Comparison of ENCODE assay signal across 9 cellular contexts in the genomic region with DNA sequence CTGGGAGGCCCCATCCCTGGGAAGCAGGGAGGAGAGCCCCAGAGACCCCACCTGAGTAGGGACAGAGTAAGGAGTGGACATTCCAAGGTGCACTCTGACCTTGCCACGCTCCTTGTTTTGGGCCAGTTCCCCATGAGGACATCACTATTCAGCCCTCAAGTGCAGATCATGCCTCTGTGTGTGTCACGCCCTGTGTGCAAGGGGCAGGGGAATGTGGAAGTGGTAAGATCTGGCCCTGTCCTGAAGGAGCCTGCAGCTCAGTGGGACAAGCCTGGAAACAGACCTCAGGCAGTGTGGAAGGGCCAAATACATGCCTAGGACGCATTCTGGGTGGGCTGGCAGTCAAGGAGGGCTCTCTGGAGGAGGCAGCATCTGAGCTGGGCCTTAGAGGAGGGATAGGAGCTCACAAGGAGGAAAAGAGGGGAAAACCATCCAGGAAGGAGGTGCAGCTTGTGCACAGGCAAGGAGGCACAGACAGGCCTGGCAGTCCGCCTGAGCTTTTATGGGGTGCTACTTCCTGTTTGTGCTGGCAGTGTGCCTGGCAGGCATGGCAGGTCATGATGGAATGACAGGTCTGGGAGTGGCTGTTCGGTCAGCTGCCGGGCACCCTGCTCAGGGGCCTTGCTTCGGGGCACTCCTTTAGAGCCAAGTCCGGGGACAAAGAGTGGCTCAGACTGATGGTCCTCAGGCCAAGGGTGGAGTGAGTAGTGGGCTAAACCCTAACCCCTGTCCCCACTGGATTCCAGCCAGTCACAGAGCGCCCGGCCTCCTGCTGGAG. TPM values are rescaled to one million over a fixed set of nuclear protein-coding genes. Genes with fewer than 3 reads are reported as not detected.
A peak's percentile ranks its signal among the peaks of the same experiment; 100 is the strongest.
DNase-seq lines count a peak whose midpoint lies in the region; ATAC-seq, FAIRE-seq and TF ChIP-seq lines count a peak whose summit lies in the region.
"Had no signal": no experiment of that assay in that cellular context is flagged by ENCODE, and none has a peak within 500 bp of the region (broad histone marks: within the 10 kb centered on the region; RNA-seq: fewer than 3 reads in every experiment).

No MANE protein-coding gene starts in this region.

- H3K27ac Mint-ChIP-seq in activated T-helper 17 cell treated with anti-CD3 and anti-CD28 coated beads, Interleukin-2, amount 50 U/mL, for 72 hours = peak overlapping the region; percentile 72
- peak overlapping the region in 3 of 9 donors; percentile 62 to 73 (median 63) for H3K27ac Mint-ChIP-seq in naive thymus-derived CD4-positive, alpha-beta T cell

- no peak for TF ChIP-seq EP300 in suprapubic skin (IDR thresholded peaks at IDR 0.05)

- no peak for TF ChIP-seq CTCF in suprapubic skin (IDR thresholded peaks at IDR 0.05)

- no peaks in the 10 kb centered on the region for H3K36me3 Mint-ChIP-seq in activated T-helper 17 cell treated with anti-CD3 and anti-CD28 coated beads, Interleukin-2, amount 50 U/mL, for 72 hours (ENCODE audit: low read depth)
- no peaks in the 10 kb centered on the region for H3K36me3 Mint-ChIP-seq in naive thymus-derived CD4-positive, alpha-beta T cell

- peaks cover 0 to 6% of the 10 kb centered on the region in 2 donors for H3K4me1 ChIP-seq in naive thymus-derived CD4-positive, alpha-beta T cell (ENCODE audit: control insufficient read depth in 2 of 2, insufficient read depth in 2 of 2, low read length in 2 of 2)
- H3K4me1 ChIP-seq in suprapubic skin = peaks cover 38% of the 10 kb centered on the region

- no peaks in the 10 kb centered on the region for H3K27me3 Mint-ChIP-seq in activated T-helper 17 cell treated with anti-CD3 and anti-CD28 coated beads, Interleukin-2, amount 50 U/mL, for 72 hours
- H3K27me3 Mint-ChIP-seq in naive thymus-derived CD4-positive, alpha-beta T cell = no peaks in the 10 kb centered on the region

- CTCF ChIA-PET in naive thymus-derived CD4-positive, alpha-beta T cell (lab: Charles Lee) = interaction anchor here (0.6 to 1.0 kb wide), 2 partner anchors 13 to 121 kb away, joined by 3 read pairs; no protein-coding TSS in a partner anchor

- H3K4me3 Mint-ChIP-seq in activated T-helper 17 cell treated with anti-CD3 and anti-CD28 coated beads, Interleukin-2, amount 50 U/mL, for 72 hours = no peak overlapping the region
- H3K4me3 Mint-ChIP-seq in naive thymus-derived CD4-positive, alpha-beta T cell = peak overlapping the region in 1 of 10 donors; percentile 13

- no peak overlapping the region for H3K4me3 ChIP-seq in naive thymus-derived CD4-positive, alpha-beta T cell (ENCODE audit: low read length)
- H3K4me3 ChIP-seq in suprapubic skin = no peak overlapping the region

- no peak for FAIRE-seq in GM12892 (lab: Jason Lieb, UNC)

- no peak for TF ChIP-seq POLR2A in suprapubic skin (IDR thresholded peaks at IDR 0.05)
- TF ChIP-seq POLR2A in GM12892 (IDR thresholded peaks at IDR 0.05; ENCODE audit: low read depth, low read length) = no peak

- WGBS in suprapubic skin = 52% methylated on average over 9 of the region's 10 CpGs

- H3K27me3 ChIP-seq in naive thymus-derived CD4-positive, alpha-beta T cell (ENCODE audit: control insufficient read depth in 2 of 2, insufficient read depth in 2 of 2, low read length in 2 of 2) = no peaks in the 10 kb centered on the region
- peaks cover 14% of the 10 kb centered on the region for H3K27me3 ChIP-seq in suprapubic skin

- no peak for ATAC-seq in activated T-helper 17 cell treated with anti-CD3 and anti-CD28 coated beads, Interleukin-2, amount 50 U/mL, for 72 hours (replicated peaks)
- peak; percentile 47 for ATAC-seq in naive thymus-derived CD4-positive, alpha-beta T cell
- ATAC-seq in HG02571 (IDR thresholded peaks at IDR 0.05; ENCODE audit: unreplicated experiment) = no peak

- POLR2A ChIA-PET in naive thymus-derived CD4-positive, alpha-beta T cell (lab: Charles Lee) = no interaction called here

- intact Hi-C loops in naive thymus-derived CD4-positive, alpha-beta T cell (cut with micrococcal nuclease) = no loop called here

- peak; percentile 84 for DNase-seq in Daoy (ENCODE audit: low read depth)
- peak; percentile 89 for DNase-seq in M059J (ENCODE audit: low read depth)
- DNase-seq in naive thymus-derived CD4-positive, alpha-beta T cell = no peak
- no peak for DNase-seq in suprapubic skin (ENCODE audit: low spot score in 2 of 2)
- DNase-seq in amygdala (lab: John Stamatoyannopoulos, UW) = no peak
- DNase-seq in GM12892 (ENCODE audit: insufficient read length) = no peak

- no peaks in the 10 kb centered on the region for H3K9me3 Mint-ChIP-seq in activated T-helper 17 cell treated with anti-CD3 and anti-CD28 coated beads, Interleukin-2, amount 50 U/mL, for 72 hours
- H3K9me3 Mint-ChIP-seq in naive thymus-derived CD4-positive, alpha-beta T cell = peaks cover 0 to 1% (median 0%) of the 10 kb centered on the region in 11 donors

- no peak overlapping the region for H3K27ac ChIP-seq in naive thymus-derived CD4-positive, alpha-beta T cell (ENCODE audit: low read depth, low read length)
- H3K27ac ChIP-seq in suprapubic skin = no peak overlapping the region

- H3K4me1 Mint-ChIP-seq in activated T-helper 17 cell treated with anti-CD3 and anti-CD28 coated beads, Interleukin-2, amount 50 U/mL, for 72 hours = peaks cover 5% of the 10 kb centered on the region
- peaks cover 0 to 8% (median 7%) of the 10 kb centered on the region in 7 donors for H3K4me1 Mint-ChIP-seq in naive thymus-derived CD4-positive, alpha-beta T cell

- H3K9me3 ChIP-seq in naive thymus-derived CD4-positive, alpha-beta T cell (ENCODE audit: control insufficient read depth in 2 of 3, low read length in 3 of 3) = no peaks in the 10 kb centered on the region
- H3K9me3 ChIP-seq in suprapubic skin = no peaks in the 10 kb centered on the region

- H3K36me3 ChIP-seq in naive thymus-derived CD4-positive, alpha-beta T cell (ENCODE audit: control insufficient read depth in 2 of 3, insufficient read depth in 3 of 3, low read length in 3 of 3) = no peaks in the 10 kb centered on the region
- no peaks in the 10 kb centered on the region for H3K36me3 ChIP-seq in suprapubic skin

RNA-seq across cellular contexts. Expression of a gene that starts 3.3 kb away (rescaled TPM):
- total RNA-seq in Daoy (2014; rRNA removed; shearing (Covaris generic)) = 0.17 TPM in 1 of 2 replicates, not detected in the other
- total RNA-seq in M059J (2014; rRNA removed; shearing (Covaris generic)) = not detected in 2 replicates
- not detected for total RNA-seq in activated T-helper 17 cell treated with anti-CD3 and anti-CD28 coated beads, Interleukin-2, amount 50 U/mL, for 72 hours
- total RNA-seq in naive thymus-derived CD4-positive, alpha-beta T cell = not detected
- not detected for polyA plus RNA-seq in naive thymus-derived CD4-positive, alpha-beta T cell
- total RNA-seq in suprapubic skin = under 1 TPM in 2 of 4 donors, not detected in 2; 0.13 to 0.23 TPM
- not detected for polyA plus RNA-seq in GM12892 (2012; ENCODE audit: missing spikeins)
- total RNA-seq: pulmonary artery endothelial cell had no signal

RNA-seq across cellular contexts. Expression of a gene that starts 17.0 kb away (rescaled TPM):
- 3.6 and 6.8 TPM in 2 replicates for total RNA-seq in Daoy (2014; rRNA removed; shearing (Covaris generic))
- total RNA-seq in M059J (2014; rRNA removed; shearing (Covaris generic)) = 1.6 and 5.2 TPM in 2 replicates
- not detected for total RNA-seq in activated T-helper 17 cell treated with anti-CD3 and anti-CD28 coated beads, Interleukin-2, amount 50 U/mL, for 72 hours
- under 1 TPM in 2 of 5 experiments, not detected in 3; 0.29 to 0.31 TPM for total RNA-seq in naive thymus-derived CD4-positive, alpha-beta T cell
- polyA plus RNA-seq in naive thymus-derived CD4-positive, alpha-beta T cell = not detected
- total RNA-seq in suprapubic skin = not detected
- polyA plus RNA-seq in GM12892 (2012; ENCODE audit: missing spikeins) = not detected

RNA-seq across cellular contexts. Expression of a gene that starts 41.6 kb away (rescaled TPM):
- total RNA-seq in Daoy (2014; rRNA removed; shearing (Covaris generic)) = 0.40 and 0.54 TPM in 2 replicates
- total RNA-seq in M059J (2014; rRNA removed; shearing (Covaris generic)) = not detected in 2 replicates
- 1 to 10 TPM in 1 of 2 donors, under 1 TPM in 1; 0.39 to 1.0 TPM for total RNA-seq in activated T-helper 17 cell treated with anti-CD3 and anti-CD28 coated beads, Interleukin-2, amount 50 U/mL, for 72 hours
- under 1 TPM in 4 of 5 experiments, not detected in 1; 0.07 to 0.35 (median 0.31) TPM for total RNA-seq in naive thymus-derived CD4-positive, alpha-beta T cell
- not detected for polyA plus RNA-seq in naive thymus-derived CD4-positive, alpha-beta T cell
- total RNA-seq in suprapubic skin = under 1 TPM in 2 of 4 donors, not detected in 2; 0.25 to 0.56 TPM
- 0.61 TPM for polyA plus RNA-seq in GM12892 (2012; ENCODE audit: missing spikeins)

Comparison
In these comparisons a context has a peak if more than half of its experiments do, and no peak if none do; other contexts are left out.
1. DNase-seq: peak in Daoy (single experiment) and M059J (single experiment); none in naive thymus-derived CD4-positive, alpha-beta T cell (0 of 9), suprapubic skin (0 of 2), amygdala (0 of 56) and GM12892 (single experiment).